In the genomic region with DNA sequence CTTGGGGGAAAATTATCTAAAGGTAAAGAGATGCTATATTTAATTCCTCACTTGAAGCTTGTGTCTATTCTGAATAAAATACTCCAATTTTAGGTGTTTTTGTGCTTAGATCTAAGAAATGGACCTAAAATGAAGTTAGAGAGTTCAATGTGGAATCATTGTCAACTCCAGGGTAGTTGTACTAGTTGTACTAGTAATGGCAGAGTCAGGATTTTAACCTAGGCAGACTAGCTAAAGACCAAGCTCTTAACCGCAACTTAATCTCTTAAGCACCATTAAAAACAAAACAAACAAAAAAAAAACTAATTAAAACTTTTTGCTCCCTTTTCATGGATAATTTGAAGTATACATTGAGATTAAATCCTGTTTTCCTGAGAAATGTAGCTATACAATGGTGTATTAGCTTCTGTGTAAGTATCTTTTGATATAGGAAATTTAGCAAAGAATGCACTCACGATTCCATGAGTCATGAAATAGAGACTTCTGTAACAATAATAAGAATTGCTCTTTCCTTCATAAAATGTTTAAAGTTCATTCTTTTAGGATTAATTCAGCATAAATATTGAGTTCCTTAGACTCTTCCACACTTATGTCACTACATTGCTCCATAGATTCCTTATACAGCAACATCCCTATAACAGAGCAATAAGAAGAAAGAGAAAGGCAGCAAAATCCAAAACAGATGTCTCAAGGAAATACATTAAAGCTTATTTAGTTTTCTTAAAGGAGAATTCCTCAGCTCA, we compare ENCODE assay signal across 28 cellular contexts.
DNase-seq lines count a peak whose midpoint lies in the region; TF ChIP-seq lines count a peak whose summit lies in the region.
"Had no signal": no experiment of that assay in that cellular context is flagged by ENCODE, and none has a peak within 500 bp of the region (broad histone marks: within the 10 kb centered on the region; RNA-seq: fewer than 3 reads in every experiment).

No MANE protein-coding gene starts in this region.

- in situ Hi-C loops in astrocyte of the spinal cord (cut with HindIII; ENCODE audit: low sequenced_read_pairs) = no loop called here

- TF ChIP-seq CTCF in AG04449 (IDR thresholded peaks at IDR 0.05; ENCODE audit: insufficient read depth, low read length, missing control alignments) (no peak), HFF-Myc (IDR thresholded peaks at IDR 0.05; ENCODE audit: low read depth, low read length, missing control alignments) (no peak), astrocyte of the spinal cord (IDR thresholded peaks at IDR 0.05; ENCODE audit: low read depth, low read length) (no peak)

- DNase-seq in AG04449 (ENCODE audit: low read depth, low spot score) = peak; percentile 76
- DNase-seq in HFF-Myc (ENCODE audit: extremely low read depth, low read depth) = peak; percentile 48
- peak; percentile 28 for DNase-seq in astrocyte of the spinal cord (ENCODE audit: low read depth, low spot score)
- peak; percentile 1 for DNase-seq in hepatic stellate cell (ENCODE audit: low spot score)
- DNase-seq in NCI-H2171 treated with DMSO at 0.1 percent for 48 hours (lab: John Stamatoyannopoulos, UW) = no peak
- no peak for DNase-seq in NCI-H1105 treated with DMSO at 0.1 percent for 48 hours (lab: John Stamatoyannopoulos, UW)
- no peak for DNase-seq in inferior parietal cortex (ENCODE audit: extremely low spot score)
- no peak for DNase-seq in DMS 273 (lab: John Stamatoyannopoulos, UW; ENCODE audit: unreplicated experiment)
- DNase-seq: activated CD4-positive, alpha-beta T cell treated with anti-CD3 and anti-CD28 coated beads for 36 hours; activated CD8-positive, alpha-beta T cell treated with anti-CD3 and anti-CD28 coated beads for 36 hours; activated naive CD4-positive, alpha-beta T cell treated with anti-CD3 and anti-CD28 coated beads, Interleukin-2, amount 10 ng/mL, durations not matched to agents 7 days and 5 days; amniotic stem cell; BE2C; heart left ventricle; kidney glomerular epithelial cell; MM.1S; naive B cell; NCI-H1417 treated with DMSO at 0.1 percent for 48 hours; NCI-H2081; NCI-H226; NCI-H748 treated with DMSO at 0.1 percent for 48 hours; right lobe of liver; Right ventricle myocardium superior; stimulated activated CD4-positive, alpha-beta T cell treated with anti-CD3 and anti-CD28 coated beads, Interleukin-4, amount 100 ng/mL, for 24 hours; SW 1271; T-helper 9 cell; upper lobe of right lung had no signal

- CTCF ChIA-PET in AG04449 (lab: Yijun Ruan, JAX) = interaction anchor here (2.3 kb wide), 1 partner anchor 223 kb away, joined by 9 read pairs; no protein-coding TSS in a partner anchor

- POLR2A ChIA-PET in AG04449 (lab: Yijun Ruan, JAX) = interaction anchor here (0.9 to 2.3 kb wide), 2 partner anchors 224 to 733 kb away, joined by 3 to 14 read pairs; no protein-coding TSS in a partner anchor

- H3K4me3 ChIP-seq in AG04449 (ENCODE audit: low read depth, low read length) = no peak overlapping the region
- no peak overlapping the region for H3K4me3 ChIP-seq in HFF-Myc (replicated peaks; ENCODE audit: low read depth, low read length)
- no peak overlapping the region for H3K4me3 ChIP-seq in astrocyte of the spinal cord (ENCODE audit: low read depth, low read length)
- H3K4me3 ChIP-seq: heart left ventricle, prostate gland, right lobe of liver, upper lobe of right lung had no signal

Comparison
In these comparisons a context has a peak if more than half of its experiments do, and no peak if none do; other contexts are left out.
1. DNase-seq: peak in AG04449 (single experiment), HFF-Myc (single experiment), astrocyte of the spinal cord (single experiment) and hepatic stellate cell (single experiment); none in NCI-H2171 treated with DMSO at 0.1 percent for 48 hours (single experiment), NCI-H1105 treated with DMSO at 0.1 percent for 48 hours (single experiment), inferior parietal cortex (single experiment) and DMS 273 (single experiment).